Comparison of ENCODE assay signal across 16 cellular contexts in the genomic region with DNA sequence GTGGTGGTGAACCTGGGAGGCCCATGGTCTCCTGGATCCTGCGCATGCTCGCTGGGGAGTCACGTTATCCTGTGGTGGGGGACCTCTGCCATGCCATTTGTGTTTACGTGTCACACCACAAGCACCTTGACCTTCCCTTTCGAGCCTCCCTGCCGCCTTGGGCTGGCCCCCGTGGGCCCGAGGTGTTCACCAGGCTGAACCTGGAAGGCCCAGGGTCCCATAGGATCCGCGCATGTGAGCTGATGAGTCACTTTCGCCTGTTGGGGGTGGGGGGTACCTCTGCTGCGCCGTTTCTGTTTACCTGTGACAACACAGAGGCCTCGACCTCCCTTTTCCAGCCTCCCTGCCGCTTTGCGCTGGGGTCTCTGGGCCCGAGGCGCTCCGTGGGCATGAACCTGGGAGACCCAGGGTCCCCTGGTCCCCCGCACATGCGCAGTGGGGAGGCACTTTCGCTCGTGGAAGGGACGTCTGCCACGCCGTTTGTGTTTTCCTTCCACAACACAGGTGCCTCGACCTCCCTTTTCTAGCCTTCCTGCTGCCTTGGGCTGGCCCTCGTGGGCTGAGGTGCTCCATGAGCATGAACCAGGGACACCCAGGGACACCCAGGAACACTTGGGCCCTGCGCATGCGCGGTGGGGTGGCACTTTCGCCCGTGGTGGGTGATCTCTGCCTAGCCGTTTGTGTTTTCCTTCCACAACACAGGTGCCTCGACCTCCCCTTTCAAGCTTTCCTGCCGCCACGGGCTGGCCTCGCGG.
DNase-seq lines count a peak whose midpoint lies in the region; ATAC-seq, FAIRE-seq and TF ChIP-seq lines count a peak whose summit lies in the region.
"Had no signal": no experiment of that assay in that cellular context is flagged by ENCODE, and none has a peak within 500 bp of the region (broad histone marks: within the 10 kb centered on the region; RNA-seq: fewer than 3 reads in every experiment).

No MANE protein-coding gene starts in this region.

- H3K9me3 ChIP-seq in Caco-2 (peaks cover 10% of the 10 kb centered on the region; the same call in 1 of the 2 replicates), HEK293 (ENCODE audit: control insufficient read depth, insufficient read depth, low read depth, low read length) (no peaks in the 10 kb centered on the region), PC-3 (ENCODE audit: low read length) (no peaks in the 10 kb centered on the region), K562 (replicated peaks; ENCODE audit: control insufficient read depth, insufficient read depth, low read depth, low read length) (no peaks in the 10 kb centered on the region), vagina (no peaks in the 10 kb centered on the region)
- H3K9me3 ChIP-seq: A549 had no signal

- intact Hi-C loops in Caco-2 (cut with micrococcal nuclease; ENCODE audit: unreplicated experiment) = no loop called here
- intact Hi-C loops in PC-3 (cut with micrococcal nuclease) = loop anchor here (10.0 kb wide), 1 partner anchor 268 kb away; no protein-coding TSS in a partner anchor
- intact Hi-C loops in K562 (cut with micrococcal nuclease) = loop anchor here (10.0 kb wide), 1 partner anchor 62 kb away; no protein-coding TSS in a partner anchor
- intact Hi-C loops in MCF 10A (cut with micrococcal nuclease) = no loop called here
- intact Hi-C loops in vagina (cut with DNase I) = no loop called here

- H3K4me2 ChIP-seq in PC-3 (ENCODE audit: low read length) (peak overlapping the region; percentile 80), K562 (ENCODE audit: insufficient read depth, low read length) (peak overlapping the region; percentile 74)

- H3K4me1 ChIP-seq in Caco-2 (no peaks in the 10 kb centered on the region), HEK293 (ENCODE audit: control insufficient read depth, insufficient read depth, low read length) (no peaks in the 10 kb centered on the region), PC-3 (ENCODE audit: insufficient read depth, low read length) (0 out of 2 replicates have a peak, but pooled peaks cover 8% of the 10 kb centered on the region), K562 (replicated peaks in 1 of 2; ENCODE audit: control insufficient read depth in 2 of 2, insufficient read depth in 2 of 2, low read length in 2 of 2) (peaks cover 8 to 79% of the 10 kb centered on the region in 2 experiments; a peak in 4 of 5 replicates), vagina (no peaks in the 10 kb centered on the region)

- H3K9ac ChIP-seq in PC-3 (ENCODE audit: low read length) (peak overlapping the region; percentile 37), K562 (ENCODE audit: insufficient read depth in 1 of 2, low read depth in 2 of 2, low read length in 2 of 2) (peak overlapping the region; percentile 59 to 85)

- H2AFZ ChIP-seq in PC-3 (ENCODE audit: low read length) = peak overlapping the region; percentile 94
- H2AFZ ChIP-seq in K562 (ENCODE audit: low read depth, low read length) = peak overlapping the region; percentile 98

- H3K9me1 ChIP-seq in K562 (ENCODE audit: control insufficient read depth, insufficient read depth, low read length) = no peaks in the 10 kb centered on the region

- H4K20me1 ChIP-seq in PC-3 (ENCODE audit: low read length) (no peaks in the 10 kb centered on the region), K562 (replicated peaks; ENCODE audit: control insufficient read depth, insufficient read depth, low read length) (no peaks in the 10 kb centered on the region)

- peak; percentile 47 for ATAC-seq in PC-3
- peak; percentile 25 for ATAC-seq in K562
- ATAC-seq: A549 had no signal

- H3K9me3 Mint-ChIP-seq in Caco-2 (ENCODE audit: unreplicated experiment) (no peaks in the 10 kb centered on the region), MCF 10A (ENCODE audit: unreplicated experiment) (no peaks in the 10 kb centered on the region)

- BruUV-seq in Caco-2 (replicated peaks; lab: Mats Ljungman, UMichigan) = no TSS peak
- no TSS peak for BruUV-seq in PC-3 (replicated peaks; lab: Mats Ljungman, UMichigan)
- no TSS peak for BruUV-seq in K562 (replicated peaks; lab: Mats Ljungman, UMichigan)
- BruUV-seq in MCF 10A (replicated peaks; lab: Mats Ljungman, UMichigan) = no TSS peak

- TF ChIP-seq POLR2A in K562 (conservative IDR thresholded peaks at IDR 0.05) (no peak), vagina (IDR thresholded peaks at IDR 0.05) (no peak)

- H3K79me2 ChIP-seq in PC-3 (ENCODE audit: low read length) (no peaks in the 10 kb centered on the region), K562 (ENCODE audit: control insufficient read depth, insufficient read depth, low read length) (no peaks in the 10 kb centered on the region)

- H3K4me3 Mint-ChIP-seq in Caco-2 (ENCODE audit: unreplicated experiment) (peak overlapping the region; percentile 60), MCF 10A (ENCODE audit: unreplicated experiment) (no peak overlapping the region)
- H3K4me3 Mint-ChIP-seq: CD8-positive, alpha-beta memory T cell; H9; HFFc6 had no signal

- no peaks in the 10 kb centered on the region for H3F3A ChIP-seq in PC-3 (ENCODE audit: low read length, unreplicated experiment)

- TF ChIP-seq CTCF in Caco-2 (IDR thresholded peaks at IDR 0.05; ENCODE audit: insufficient read depth in 1 of 2, low read depth in 1 of 2, low read length in 1 of 2, severe bottlenecking in 1 of 2, unreplicated experiment in 1 of 2) (no peak), HEK293 (tag by site-specific recombination; IDR thresholded peaks at IDR 0.05) (no peak), PC-3 (conservative IDR thresholded peaks at IDR 0.05; ENCODE audit: low read depth, low read length) (no peak), K562 (IDR thresholded peaks at IDR 0.05 in 2 of 3, conservative IDR thresholded peaks at IDR 0.05 in 1 of 3; ENCODE audit: insufficient read depth in 2 of 3, low read depth in 1 of 3, low read length in 3 of 3) (no peak), MCF 10A (IDR thresholded peaks at IDR 0.05; ENCODE audit: unreplicated experiment) (no peak), vagina (IDR thresholded peaks at IDR 0.05) (no peak)

- no peak for DNase-seq in Caco-2
- DNase-seq in PC-3 = peak; percentile 27
- peak in 3 of 4 experiments; percentile 40 to 49 (median 49) for DNase-seq in K562 (ENCODE audit: extremely low read depth in 1 of 4, low spot score in 3 of 4)
- DNase-seq in activated CD4-positive, alpha-beta T cell treated with anti-CD3 and anti-CD28 coated beads for 48 hours = no peak
- no peak for DNase-seq in MCF 10A (ENCODE audit: unreplicated experiment)
- no peak for DNase-seq in vagina (ENCODE audit: extremely low spot score in 2 of 2)
- DNase-seq: CD8-positive, alpha-beta memory T cell; GOT3; H9; HFFc6; KBM-7 had no signal

- H3K36me3 Mint-ChIP-seq in Caco-2 (ENCODE audit: insufficient read depth, unreplicated experiment) (no peaks in the 10 kb centered on the region), MCF 10A (ENCODE audit: insufficient read depth, unreplicated experiment) (no peaks in the 10 kb centered on the region)
- H3K36me3 Mint-ChIP-seq: CD8-positive, alpha-beta memory T cell had no signal

- H3K27ac Mint-ChIP-seq in Caco-2 (ENCODE audit: unreplicated experiment) = no peak overlapping the region
- no peak overlapping the region for H3K27ac Mint-ChIP-seq in MCF 10A (ENCODE audit: low read depth, unreplicated experiment)
- H3K27ac Mint-ChIP-seq: CD8-positive, alpha-beta memory T cell; H9; HFFc6 had no signal

- no peak for TF ChIP-seq RAD21 in K562 (CRISPR knock-in tag; conservative IDR thresholded peaks at IDR 0.05 in 1 of 2, IDR thresholded peaks at IDR 0.05 in 1 of 2)

- CTCF ChIA-PET in Caco-2 (lab: Charles Lee) = no interaction called here
- CTCF ChIA-PET in HEK293 (lab: Yijun Ruan, JAX) = no interaction called here
- CTCF ChIA-PET in PC-3 (lab: Charles Lee) = no interaction called here
- CTCF ChIA-PET in K562 (lab: Yijun Ruan, JAX; ENCODE audit: low intra/inter-chr PET ratio) = no interaction called here
- CTCF ChIA-PET in MCF 10A (lab: Yijun Ruan, JAX) = no interaction called here

- no peaks in the 10 kb centered on the region for H3K9me2 ChIP-seq in PC-3 (replicated peaks; ENCODE audit: low read length)

- H3K4me1 Mint-ChIP-seq in Caco-2 (ENCODE audit: low read depth, unreplicated experiment) (no peaks in the 10 kb centered on the region), MCF 10A (ENCODE audit: insufficient read depth, unreplicated experiment) (no peaks in the 10 kb centered on the region)
- H3K4me1 Mint-ChIP-seq: CD8-positive, alpha-beta memory T cell; H9 had no signal

- WGBS in K562 (ENCODE audit: insufficient coverage, low coverage, missing lambda C conversion rate) = 13% methylated on average over 31 of the region's 39 CpGs

- in situ Hi-C loops in K562 (cut with MboI) = no loop called here

- H3K4me3 ChIP-seq in Caco-2 (ENCODE audit: low read depth, low read length) = no peak overlapping the region
- H3K4me3 ChIP-seq in HEK293 (ENCODE audit: low read depth, low read length) = no peak overlapping the region
- H3K4me3 ChIP-seq in PC-3 (ENCODE audit: low read length) = peak overlapping the region; percentile 63
- no peak overlapping the region for H3K4me3 ChIP-seq in K562
- no peak overlapping the region for H3K4me3 ChIP-seq in vagina
- H3K4me3 ChIP-seq: A549 had no signal

- POLR2A ChIA-PET in Caco-2 (lab: Charles Lee) = no interaction called here
- POLR2A ChIA-PET in HEK293 (lab: Yijun Ruan, JAX) = no interaction called here
- POLR2A ChIA-PET in PC-3 (lab: Charles Lee; ENCODE audit: unreplicated experiment) = no interaction called here
- POLR2A ChIA-PET in K562 (lab: Yijun Ruan, JAX) = no interaction called here
- POLR2A ChIA-PET in MCF 10A (lab: Yijun Ruan, JAX) = no interaction called here

- H3K36me3 ChIP-seq in Caco-2 (ENCODE audit: control insufficient read depth, insufficient read depth, low read length) = no peaks in the 10 kb centered on the region
- no peaks in the 10 kb centered on the region for H3K36me3 ChIP-seq in HEK293 (ENCODE audit: control insufficient read depth in 2 of 2, insufficient read depth in 1 of 2, low read length in 2 of 2)
- H3K36me3 ChIP-seq in PC-3 (ENCODE audit: low read depth, low read length) = no peaks in the 10 kb centered on the region
- no peaks in the 10 kb centered on the region for H3K36me3 ChIP-seq in K562 (ENCODE audit: control insufficient read depth, insufficient read depth, low read length)
- no peaks in the 10 kb centered on the region for H3K36me3 ChIP-seq in vagina

- TF ChIP-seq EP300 in K562 (IDR thresholded peaks at IDR 0.05; ENCODE audit: low read length) = no peak

- peak; percentile 35 for FAIRE-seq in K562 (lab: Jason Lieb, UNC)
- FAIRE-seq: A549, G401.6, GM12891 had no signal

- H3K27ac ChIP-seq in HEK293 (ENCODE audit: extremely low read depth, low read depth, low read length) (no peak overlapping the region), PC-3 (ENCODE audit: low read length) (no peak overlapping the region), K562 (ENCODE audit: extremely low read depth, low read depth, low read length) (peak overlapping the region; percentile 55; the same call in 1 of the 3 replicates), vagina (no peak overlapping the region)
- H3K27ac ChIP-seq: A549, HL-60 had no signal

- H3K27me3 ChIP-seq in Caco-2 (replicated peaks; ENCODE audit: control insufficient read depth, insufficient read depth, low read length) = peaks cover 5% of the 10 kb centered on the region
- peaks cover 47% of the 10 kb centered on the region for H3K27me3 ChIP-seq in PC-3 (ENCODE audit: low read length)
- peaks cover 0 to 45% of the 10 kb centered on the region in 2 experiments; a peak in 3 of 5 replicates for H3K27me3 ChIP-seq in K562 (ENCODE audit: control insufficient read depth in 2 of 2, insufficient read depth in 2 of 2, low read length in 2 of 2)
- H3K27me3 ChIP-seq in vagina = no peaks in the 10 kb centered on the region

- H3K27me3 Mint-ChIP-seq in Caco-2 (ENCODE audit: insufficient read depth, unreplicated experiment) = peaks cover 21% of the 10 kb centered on the region
- no peaks in the 10 kb centered on the region for H3K27me3 Mint-ChIP-seq in MCF 10A (ENCODE audit: insufficient read depth, unreplicated experiment)
- H3K27me3 Mint-ChIP-seq: CD8-positive, alpha-beta memory T cell had no signal

Comparison
In these comparisons a context has a peak if more than half of its experiments do, and no peak if none do; other contexts are left out.
1. DNase-seq: peak in PC-3 (single experiment) and K562 (3 of 4); none in Caco-2 (0 of 2), activated CD4-positive, alpha-beta T cell treated with anti-CD3 and anti-CD28 coated beads for 48 hours (single experiment), MCF 10A (single experiment) and vagina (0 of 2).
2. intact Hi-C loops: an anchor here in PC-3 (10.0 kb wide) and K562 (10.0 kb wide); none called in Caco-2, MCF 10A and vagina.